In the genomic region with DNA sequence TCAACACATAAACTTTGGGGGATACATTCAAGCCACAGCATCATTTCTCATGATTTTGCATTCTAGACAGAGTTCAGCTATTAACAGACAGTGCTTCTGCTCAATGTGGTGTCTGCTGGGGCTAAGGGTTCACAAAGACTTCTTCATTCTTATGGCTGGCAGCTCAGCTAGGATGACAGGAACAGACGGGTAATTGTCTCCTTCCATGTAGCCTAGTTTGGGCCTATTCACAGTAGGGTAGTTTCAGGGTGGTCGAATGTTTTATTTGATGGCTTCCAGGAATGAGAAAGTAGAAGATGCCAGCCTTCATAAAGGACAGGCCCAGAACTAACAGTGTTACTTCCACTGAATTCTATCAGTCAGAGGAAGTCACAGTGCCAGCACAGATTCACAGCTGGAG, we compare ENCODE assay signal across 17 cellular contexts.
"Had no signal": no experiment of that assay in that cellular context is flagged by ENCODE, and none has a peak within 500 bp of the region (broad histone marks: within the 10 kb centered on the region; RNA-seq: fewer than 3 reads in every experiment).

No MANE protein-coding gene starts in this region.

- ATAC-seq: foreskin keratinocyte; heart right ventricle; mucosa of descending colon; naive thymus-derived CD8-positive, alpha-beta T cell; right lobe of liver; stimulated activated effector memory CD8-positive, alpha-beta T cell treated with anti-CD3 and anti-CD28 coated beads, Interleukin-12 subunit alpha, Interleukin-12 subunit beta, amount 100 ng/mL, for 72 hours; upper lobe of right lung had no signal

- H3K9me3 ChIP-seq: esophagus squamous epithelium, heart right ventricle, mucosa of descending colon, right lobe of liver, testis, tibial nerve, upper lobe of right lung, vagina had no signal

- H3K27me3 ChIP-seq: right lobe of liver, testis, tibial nerve, upper lobe of right lung, vagina had no signal

- H3K36me3 ChIP-seq: esophagus squamous epithelium, heart right ventricle, right lobe of liver, tibial nerve, upper lobe of right lung, vagina had no signal

- DNase-seq: effector CD8-positive, alpha-beta T cell; esophagus squamous epithelium; foreskin keratinocyte; heart right ventricle; kidney glomerular epithelial cell; mucosa of descending colon; naive thymus-derived CD8-positive, alpha-beta T cell; right lobe of liver; stimulated activated CD4-positive, alpha-beta T cell treated with anti-CD3 and anti-CD28 coated beads, Interleukin-4, amount 100 ng/mL, for 1 hour; stimulated activated CD8-positive, alpha-beta memory T cell treated with anti-CD3 and anti-CD28 coated beads, Interleukin-4, amount 100 ng/mL, for 48 hours; testis; upper lobe of right lung had no signal

- H3K27ac Mint-ChIP-seq: naive thymus-derived CD8-positive, alpha-beta T cell; stimulated activated effector memory CD8-positive, alpha-beta T cell treated with anti-CD3 and anti-CD28 coated beads, Interleukin-12 subunit alpha, Interleukin-12 subunit beta, amount 100 ng/mL, for 72 hours; stimulated activated naive CD8-positive, alpha-beta T cell treated with anti-CD3 and anti-CD28 coated beads, Interleukin-15, Interleukin-2, amounts not matched to agents 100 ng/mL and 50 ng/mL, for 24 hours had no signal

- H3K36me3 Mint-ChIP-seq: naive thymus-derived CD8-positive, alpha-beta T cell; stimulated activated effector memory CD8-positive, alpha-beta T cell treated with anti-CD3 and anti-CD28 coated beads, Interleukin-12 subunit alpha, Interleukin-12 subunit beta, amount 100 ng/mL, for 72 hours had no signal

- H3K9me3 Mint-ChIP-seq: naive thymus-derived CD8-positive, alpha-beta T cell; stimulated activated effector memory CD8-positive, alpha-beta T cell treated with anti-CD3 and anti-CD28 coated beads, Interleukin-12 subunit alpha, Interleukin-12 subunit beta, amount 100 ng/mL, for 72 hours; stimulated activated naive CD8-positive, alpha-beta T cell treated with anti-CD3 and anti-CD28 coated beads, Interleukin-15, Interleukin-2, amounts not matched to agents 100 ng/mL and 50 ng/mL, for 24 hours had no signal

- H3K27ac ChIP-seq: coronary artery, esophagus squamous epithelium, foreskin keratinocyte, heart right ventricle, right lobe of liver, testis, tibial nerve, upper lobe of right lung, vagina had no signal

- H3K4me3 ChIP-seq: coronary artery, esophagus squamous epithelium, heart right ventricle, mucosa of descending colon, right lobe of liver, testis, tibial nerve, upper lobe of right lung, vagina had no signal

- H3K4me3 Mint-ChIP-seq: naive thymus-derived CD8-positive, alpha-beta T cell; stimulated activated effector memory CD8-positive, alpha-beta T cell treated with anti-CD3 and anti-CD28 coated beads, Interleukin-12 subunit alpha, Interleukin-12 subunit beta, amount 100 ng/mL, for 72 hours; stimulated activated naive CD8-positive, alpha-beta T cell treated with anti-CD3 and anti-CD28 coated beads, Interleukin-15, Interleukin-2, amounts not matched to agents 100 ng/mL and 50 ng/mL, for 24 hours had no signal

- H3K4me1 ChIP-seq: esophagus squamous epithelium, foreskin keratinocyte, heart right ventricle, right lobe of liver, testis, tibial nerve, upper lobe of right lung, vagina had no signal
